Comparison of ENCODE assay signal across 1 cellular context in genomic region chr1:26321315-26322041, GRCh38.
TF ChIP-seq lines count a peak whose summit lies in the region.

No MANE protein-coding gene starts in this region.

TF ChIP-seq in K562, 482 proteins besides CTCF, POLR2A, EP300 and RAD21 (continued from another document and continues in another):
- no peak for TF ChIP-seq CHD7 (IDR thresholded peaks at IDR 0.05; ENCODE audit: low read depth, low read length)
- TF ChIP-seq CXXC5 (CRISPR knock-in tag; IDR thresholded peaks at IDR 0.05), result peak; percentile 31; the same call in 1 of the 2 replicates
- TF ChIP-seq IRF2 (CRISPR knock-in tag; IDR thresholded peaks at IDR 0.05), result no peak
- TF ChIP-seq CEBPB (tag; IDR thresholded peaks at IDR 0.05), result no peak
- TF ChIP-seq ZNF280A (IDR thresholded peaks at IDR 0.05; ENCODE audit: low read depth, partially characterized antibody), result no peak
- peak; percentile 23 for TF ChIP-seq ZFP36 (IDR thresholded peaks at IDR 0.05; ENCODE audit: low read depth, low read length, partially characterized antibody)
- no peak for TF ChIP-seq NCOA2 (IDR thresholded peaks at IDR 0.05; ENCODE audit: partially characterized antibody in 2 of 2)
- no peak for TF ChIP-seq MYBL2 (IDR thresholded peaks at IDR 0.05; ENCODE audit: low read depth)
- no peak for TF ChIP-seq MYBL2 (CRISPR knock-in tag; IDR thresholded peaks at IDR 0.05; ENCODE audit: borderline replicate concordance)
- no peak for TF ChIP-seq ZFP91 (CRISPR knock-in tag; IDR thresholded peaks at IDR 0.05)
- no peak for TF ChIP-seq ZNF146 (CRISPR knock-in tag; IDR thresholded peaks at IDR 0.05; ENCODE audit: unreplicated experiment)
- no peak for TF ChIP-seq MAFK (IDR thresholded peaks at IDR 0.05; ENCODE audit: low read length)
- TF ChIP-seq, protein P1, sequence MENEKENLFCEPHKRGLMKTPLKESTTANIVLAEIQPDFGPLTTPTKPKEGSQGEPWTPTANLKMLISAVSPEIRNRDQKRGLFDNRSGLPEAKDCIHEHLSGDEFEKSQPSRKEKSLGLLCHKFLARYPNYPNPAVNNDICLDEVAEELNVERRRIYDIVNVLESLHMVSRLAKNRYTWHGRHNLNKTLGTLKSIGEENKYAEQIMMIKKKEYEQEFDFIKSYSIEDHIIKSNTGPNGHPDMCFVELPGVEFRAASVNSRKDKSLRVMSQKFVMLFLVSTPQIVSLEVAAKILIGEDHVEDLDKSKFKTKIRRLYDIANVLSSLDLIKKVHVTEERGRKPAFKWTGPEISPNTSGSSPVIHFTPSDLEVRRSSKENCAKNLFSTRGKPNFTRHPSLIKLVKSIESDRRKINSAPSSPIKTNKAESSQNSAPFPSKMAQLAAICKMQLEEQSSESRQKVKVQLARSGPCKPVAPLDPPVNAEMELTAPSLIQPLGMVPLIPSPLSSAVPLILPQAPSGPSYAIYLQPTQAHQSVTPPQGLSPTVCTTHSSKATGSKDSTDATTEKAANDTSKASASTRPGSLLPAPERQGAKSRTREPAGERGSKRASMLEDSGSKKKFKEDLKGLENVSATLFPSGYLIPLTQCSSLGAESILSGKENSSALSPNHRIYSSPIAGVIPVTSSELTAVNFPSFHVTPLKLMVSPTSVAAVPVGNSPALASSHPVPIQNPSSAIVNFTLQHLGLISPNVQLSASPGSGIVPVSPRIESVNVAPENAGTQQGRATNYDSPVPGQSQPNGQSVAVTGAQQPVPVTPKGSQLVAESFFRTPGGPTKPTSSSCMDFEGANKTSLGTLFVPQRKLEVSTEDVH (IDR thresholded peaks at IDR 0.05; ENCODE audit: low read depth, partially characterized antibody), result peak; percentile 63
- peak; percentile 15; the same call in 1 of the 2 replicates for TF ChIP-seq RAD51 (IDR thresholded peaks at IDR 0.05; ENCODE audit: borderline replicate concordance, low read depth)
- no peak for TF ChIP-seq ZBTB11 (CRISPR knock-in tag; IDR thresholded peaks at IDR 0.05)
- no peak for TF ChIP-seq PCBP1 (IDR thresholded peaks at IDR 0.05; ENCODE audit: low read depth, low read length, poor library complexity, severe bottlenecking)
- peak in 1 of 2 experiments; percentile 36; a peak in 1 of 4 replicates for TF ChIP-seq HDAC1 (IDR thresholded peaks at IDR 0.05)
- no peak for TF ChIP-seq ZNF586 (CRISPR knock-in tag; conservative IDR thresholded peaks at IDR 0.05)
- no peak for TF ChIP-seq CBX8 (IDR thresholded peaks at IDR 0.05; ENCODE audit: borderline replicate concordance, extremely low read depth, low read depth, low read length, poor library complexity, severe bottlenecking)
- no peak for TF ChIP-seq ZEB2 (IDR thresholded peaks at IDR 0.05)
- no peak for TF ChIP-seq NR2F6 (CRISPR knock-in tag; IDR thresholded peaks at IDR 0.05)
- TF ChIP-seq NR1H2 (CRISPR knock-in tag; IDR thresholded peaks at IDR 0.05), result no peak
- TF ChIP-seq NFYB (IDR thresholded peaks at IDR 0.05; ENCODE audit: extremely low read depth, insufficient read length), result no peak
- TF ChIP-seq, protein P2, sequence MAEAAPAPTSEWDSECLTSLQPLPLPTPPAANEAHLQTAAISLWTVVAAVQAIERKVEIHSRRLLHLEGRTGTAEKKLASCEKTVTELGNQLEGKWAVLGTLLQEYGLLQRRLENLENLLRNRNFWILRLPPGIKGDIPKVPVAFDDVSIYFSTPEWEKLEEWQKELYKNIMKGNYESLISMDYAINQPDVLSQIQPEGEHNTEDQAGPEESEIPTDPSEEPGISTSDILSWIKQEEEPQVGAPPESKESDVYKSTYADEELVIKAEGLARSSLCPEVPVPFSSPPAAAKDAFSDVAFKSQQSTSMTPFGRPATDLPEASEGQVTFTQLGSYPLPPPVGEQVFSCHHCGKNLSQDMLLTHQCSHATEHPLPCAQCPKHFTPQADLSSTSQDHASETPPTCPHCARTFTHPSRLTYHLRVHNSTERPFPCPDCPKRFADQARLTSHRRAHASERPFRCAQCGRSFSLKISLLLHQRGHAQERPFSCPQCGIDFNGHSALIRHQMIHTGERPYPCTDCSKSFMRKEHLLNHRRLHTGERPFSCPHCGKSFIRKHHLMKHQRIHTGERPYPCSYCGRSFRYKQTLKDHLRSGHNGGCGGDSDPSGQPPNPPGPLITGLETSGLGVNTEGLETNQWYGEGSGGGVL (CRISPR knock-in tag; IDR thresholded peaks at IDR 0.05), result no peak
- TF ChIP-seq ZNF354B (CRISPR knock-in tag; IDR thresholded peaks at IDR 0.05), result no peak
- no peak for TF ChIP-seq E2F4 (CRISPR knock-in tag; IDR thresholded peaks at IDR 0.05; ENCODE audit: low read depth)
- TF ChIP-seq ARID1B (IDR thresholded peaks at IDR 0.05), result no peak
